21 cellular contexts compared by ENCODE assay signal in the genomic region with DNA sequence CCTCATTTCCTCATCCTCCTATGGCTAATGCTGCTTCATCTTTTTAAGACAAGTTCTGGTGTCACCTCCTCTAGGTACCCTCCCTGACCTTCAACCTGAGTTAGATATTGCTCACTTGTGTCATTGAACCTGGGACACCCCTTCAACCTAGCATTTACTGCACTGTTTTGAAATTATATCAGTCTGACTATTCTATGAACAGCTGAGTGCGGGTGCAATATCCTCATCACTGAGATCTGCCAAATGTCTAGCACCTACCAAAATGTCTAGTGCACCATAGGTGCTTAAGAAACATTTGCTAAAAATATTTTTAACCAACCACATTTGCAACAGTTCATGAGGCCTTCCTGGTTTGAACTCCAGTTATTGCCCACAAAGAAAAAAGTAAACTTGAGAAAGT. TPM values are rescaled to one million over a fixed set of nuclear protein-coding genes. Genes with fewer than 3 reads are reported as not detected.
DNase-seq lines count a peak whose midpoint lies in the region; ATAC-seq and TF ChIP-seq lines count a peak whose summit lies in the region.
"Had no signal": no experiment of that assay in that cellular context is flagged by ENCODE, and none has a peak within 500 bp of the region (broad histone marks: within the 10 kb centered on the region; RNA-seq: fewer than 3 reads in every experiment).

No MANE protein-coding gene starts in this region.

- DNase-seq in central memory CD8-positive, alpha-beta T cell (ENCODE audit: low spot score in 2 of 2): no peak
- peak; percentile 7 to 24 (median 20) for DNase-seq in immature natural killer cell
- no peak for DNase-seq in natural killer cell
- no peak for DNase-seq in GOT3 (lab: John Stamatoyannopoulos, UW)
- DNase-seq in NCI-H187 treated with DMSO at 0.1 percent for 48 hours (lab: John Stamatoyannopoulos, UW): no peak
- DNase-seq in lower leg skin (ENCODE audit: low spot score in 2 of 2): no peak
- DNase-seq: 8988T; ACHN; BE2C; C1 segment of cervical spinal cord; Caco-2; Calu3; CD4-positive, alpha-beta memory T cell; CD4-positive, CD25-positive, alpha-beta regulatory T cell; DMS79 treated with DMSO at 0.1 percent for 48 hours; GF-D8 had no signal

- no peaks in the 10 kb centered on the region for H3K36me3 Mint-ChIP-seq in central memory CD8-positive, alpha-beta T cell (ENCODE audit: insufficient read depth)
- no peaks in the 10 kb centered on the region for H3K36me3 Mint-ChIP-seq in immature natural killer cell
- H3K36me3 Mint-ChIP-seq in natural killer cell: no peaks in the 10 kb centered on the region
- H3K36me3 Mint-ChIP-seq: CD14-positive monocyte; CD4-positive, alpha-beta memory T cell; CD4-positive, CD25-positive, alpha-beta regulatory T cell had no signal

- TF ChIP-seq CTCF in natural killer cell (IDR thresholded peaks at IDR 0.05) (no peak), lower leg skin (IDR thresholded peaks at IDR 0.05) (no peak)

- H3K9me3 Mint-ChIP-seq in central memory CD8-positive, alpha-beta T cell: peaks cover 8% of the 10 kb centered on the region
- H3K9me3 Mint-ChIP-seq in immature natural killer cell (peaks cover 0 to 8% (median 0%) of the 10 kb centered on the region in 6 donors), natural killer cell (peaks cover 0 to 6% of the 10 kb centered on the region in 2 donors)

- H3K27ac Mint-ChIP-seq in central memory CD8-positive, alpha-beta T cell (ENCODE audit: low read depth): peak overlapping the region; percentile 52
- H3K27ac Mint-ChIP-seq in immature natural killer cell (peak overlapping the region; percentile 4 to 77 (median 29)), natural killer cell (peak overlapping the region; percentile 36 to 64)
- H3K27ac Mint-ChIP-seq: CD14-positive monocyte; CD4-positive, CD25-positive, alpha-beta regulatory T cell had no signal

- 89 to 91% methylated on average over 1 of the region's 1 CpG for WGBS in lower leg skin, 2 donors

- intact Hi-C loops in natural killer cell (cut with micrococcal nuclease) (no loop called here), lower leg skin (cut with DNase I; ENCODE audit: low total_unique reads) (no loop called here)

- peak; percentile 84 for ATAC-seq in central memory CD8-positive, alpha-beta T cell (replicated peaks; ENCODE audit: extremely low read depth, poor library complexity, severe bottlenecking)
- ATAC-seq in natural killer cell (peak; percentile 53 to 89 (median 79)), HG03196 (IDR thresholded peaks at IDR 0.05; ENCODE audit: unreplicated experiment) (no peak)

- no peak for TF ChIP-seq POLR2A in lower leg skin (IDR thresholded peaks at IDR 0.05)

- no peak overlapping the region for H3K4me3 Mint-ChIP-seq in central memory CD8-positive, alpha-beta T cell
- peak overlapping the region in 1 of 5 donors; percentile 3 for H3K4me3 Mint-ChIP-seq in immature natural killer cell
- H3K4me3 Mint-ChIP-seq in natural killer cell: no peak overlapping the region
- H3K4me3 Mint-ChIP-seq: CD14-positive monocyte; CD4-positive, alpha-beta memory T cell had no signal

- H3K4me1 Mint-ChIP-seq in central memory CD8-positive, alpha-beta T cell: peaks cover 20% of the 10 kb centered on the region
- H3K4me1 Mint-ChIP-seq in immature natural killer cell (peaks cover 23 to 42% of the 10 kb centered on the region in 2 donors), natural killer cell (peaks cover 24 to 33% of the 10 kb centered on the region in 2 donors)
- H3K4me1 Mint-ChIP-seq: CD14-positive monocyte had no signal

- no peaks in the 10 kb centered on the region for H3K27me3 Mint-ChIP-seq in central memory CD8-positive, alpha-beta T cell
- H3K27me3 Mint-ChIP-seq in immature natural killer cell (ENCODE audit: low read depth in 3 of 3): peaks cover 0 to 5% (median 2%) of the 10 kb centered on the region in 3 donors
- peaks cover 0 to 3% of the 10 kb centered on the region in 2 donors for H3K27me3 Mint-ChIP-seq in natural killer cell (ENCODE audit: low read depth in 2 of 2)
- H3K27me3 Mint-ChIP-seq: CD4-positive, alpha-beta memory T cell; CD4-positive, CD25-positive, alpha-beta regulatory T cell had no signal

- no peak overlapping the region for H3K4me3 ChIP-seq in lower leg skin (ENCODE audit: low read depth, poor library complexity, severe bottlenecking)
- H3K4me3 ChIP-seq: BLaER1 had no signal

RNA-seq across cellular contexts. Expression of a gene that starts 34.5 kb away (rescaled TPM):
- polyA plus RNA-seq in immature natural killer cell: not detected
- not detected for total RNA-seq in natural killer cell
- not detected for total RNA-seq in lower leg skin
- total RNA-seq: A673; Caco-2; Calu3; CD4-positive, alpha-beta memory T cell; CD4-positive, CD25-positive, alpha-beta regulatory T cell had no signal
- polyA plus RNA-seq: AG04450; CD14-positive monocyte; CD4-positive, alpha-beta memory T cell; CD4-positive, CD25-positive, alpha-beta regulatory T cell had no signal

Comparison
In these comparisons a context has a peak if more than half of its experiments do, and no peak if none do; other contexts are left out.
1. DNase-seq: peak in immature natural killer cell (3 of 3); none in central memory CD8-positive, alpha-beta T cell (0 of 2), natural killer cell (single experiment), GOT3 (single experiment), NCI-H187 treated with DMSO at 0.1 percent for 48 hours (single experiment) and lower leg skin (0 of 2).
2. Peak in every context shown above with its lines, with median percentiles within 50 percentile points of each other: H3K27ac Mint-ChIP-seq.